In genomic region chr14:69877492-69877891, GRCh38 we compare ENCODE assay signal across 1 cellular context.
TF ChIP-seq lines count a peak whose summit lies in the region.

No MANE protein-coding gene starts in this region.

TF ChIP-seq in GM23338, 12 proteins besides CTCF, POLR2A, EP300 and RAD21 (continued from another document):
- no peak for TF ChIP-seq STAT1 (IDR thresholded peaks at IDR 0.05; ENCODE audit: unreplicated experiment)
- no peak for TF ChIP-seq POLR2AphosphoS5 (IDR thresholded peaks at IDR 0.05; ENCODE audit: low read depth)
- TF ChIP-seq CREB1 (CRISPR knock-in tag; IDR thresholded peaks at IDR 0.05; ENCODE audit: low read depth): no peak
- TF ChIP-seq EZH2 (IDR thresholded peaks at IDR 0.05; ENCODE audit: low read depth, unreplicated experiment): no peak
- TF ChIP-seq ZNF331 (CRISPR knock-in tag; IDR thresholded peaks at IDR 0.05; ENCODE audit: low read depth): no peak
- TF ChIP-seq ZNF462 (CRISPR knock-in tag; IDR thresholded peaks at IDR 0.05): no peak
- no peak for TF ChIP-seq NANOG (IDR thresholded peaks at IDR 0.05; ENCODE audit: borderline replicate concordance)
- no peak for TF ChIP-seq EZH2phosphoT487 (IDR thresholded peaks at IDR 0.05; ENCODE audit: unreplicated experiment)
- no peak for TF ChIP-seq ZNF114 (CRISPR knock-in tag; IDR thresholded peaks at IDR 0.05)
- no peak for TF ChIP-seq JUNB (IDR thresholded peaks at IDR 0.05; ENCODE audit: unreplicated experiment)
TF ChIP-seq in GM23338: peak in this region for 0.
